Comparison of ENCODE assay signal across 8 cellular contexts in genomic region chr3:5122030-5122740, GRCh38. TPM values are rescaled to one million over a fixed set of nuclear protein-coding genes. Genes with fewer than 3 reads are reported as not detected.
A peak's percentile ranks its signal among the peaks of the same experiment; 100 is the strongest.
DNase-seq lines count a peak whose midpoint lies in the region; ATAC-seq, FAIRE-seq and TF ChIP-seq lines count a peak whose summit lies in the region.

Gene ARL8B, plus strand, starts transcription at chr3:5122292. Its CDS starts 174 bp downstream, at chr3:5122466.

- TF ChIP-seq CTCF in GM13977 (IDR thresholded peaks at IDR 0.05; ENCODE audit: extremely low read depth, insufficient read depth, missing control alignments) (peak; percentile 99), right atrium auricular region (IDR thresholded peaks at IDR 0.05) (peak; percentile 98)

- peaks cover 0 to 37% of the 10 kb centered on the region in 2 donors for H3K4me1 ChIP-seq in right atrium auricular region

- peak; percentile 52 for FAIRE-seq in urothelium cell line (lab: Jason Lieb, UNC)

- in situ Hi-C loops in GM13977 (cut with MboI; ENCODE audit: low pct_unique_long_range_greater_than_20kb, low sequenced_read_pairs, unreplicated experiment) = no loop called here

- peak; percentile 97 for ATAC-seq in HG02678 (IDR thresholded peaks at IDR 0.05; ENCODE audit: unreplicated experiment)

- no peaks in the 10 kb centered on the region for H3K9me3 ChIP-seq in right atrium auricular region

- DNase-seq in GM13977 (ENCODE audit: low spot score) = peak; percentile 95
- peak; percentile 72 for DNase-seq in NCI-H1105 treated with DMSO at 0.1 percent for 48 hours (lab: John Stamatoyannopoulos, UW)
- DNase-seq in T-helper 2 cell = peak; percentile 79 to 94 (median 83)
- DNase-seq in right atrium auricular region (ENCODE audit: low spot score) = peak; percentile 88
- peak; percentile 51 for DNase-seq in pulmonary artery endothelial cell (ENCODE audit: low read depth, low spot score)
- peak; percentile 96 for DNase-seq in urothelium cell line (ENCODE audit: low spot score)

- peak within 1 kb of the TSS; percentile 93 to 99 for H3K4me3 ChIP-seq in right atrium auricular region

- H3K36me3 ChIP-seq in right atrium auricular region = no peaks in the 10 kb centered on the region

- H3K27me3 ChIP-seq in right atrium auricular region = no peaks in the 10 kb centered on the region

- H3K27ac ChIP-seq in angular gyrus (ENCODE audit: low read depth, low read length) = peak within 1 kb of the TSS; percentile 82
- peak within 1 kb of the TSS; percentile 94 to 95 for H3K27ac ChIP-seq in right atrium auricular region

RNA-seq across cellular contexts. Expression of gene ARL8B, which starts in this region (rescaled TPM):
- total RNA-seq in right atrium auricular region = 10 to 100 TPM; 33.9 to 35.6 TPM
- 47.3 and 48.6 TPM in 2 replicates for total RNA-seq in pulmonary artery endothelial cell

Comparison
In these comparisons a context has a peak if more than half of its experiments do, and no peak if none do; other contexts are left out.
1. Peak in every context shown above with its lines: DNase-seq, ATAC-seq, H3K4me3 ChIP-seq and H3K27ac ChIP-seq.